In genomic region chr4:52659016-52659721, GRCh38 we compare ENCODE assay signal across 8 cellular contexts. TPM values are rescaled to one million over a fixed set of nuclear protein-coding genes. Genes with fewer than 3 reads are reported as not detected.
DNase-seq lines count a peak whose midpoint lies in the region; ATAC-seq and TF ChIP-seq lines count a peak whose summit lies in the region.

TSS of gene USP46 (minus strand) at chr4:52659301. CDS start at chr4:52659150, 151 bp downstream.

- H3K9me3 ChIP-seq in HUES48 (ENCODE audit: control insufficient read depth, insufficient read depth, low read length) (peaks cover 7% of the 10 kb centered on the region; the same call in 1 of the 2 replicates), SJSA1 (replicated peaks) (peaks cover 3% of the 10 kb centered on the region; the same call in 1 of the 2 replicates), tibial nerve (no peaks in the 10 kb centered on the region)

- H3K27me3 Mint-ChIP-seq in activated naive CD4-positive, alpha-beta T cell treated with anti-CD3 and anti-CD28 coated beads, Interleukin-2, amount 50 U/mL, for 24 hours: peaks cover 7% of the 10 kb centered on the region

- H3K36me3 ChIP-seq in HUES48 (ENCODE audit: control insufficient read depth, insufficient read depth, low read length) (peaks cover 10% of the 10 kb centered on the region; the same call in 1 of the 2 replicates), SJSA1 (peaks cover 25% of the 10 kb centered on the region), tibial nerve (peaks cover 0 to 13% (median 0%) of the 10 kb centered on the region in 3 donors)

- H3K27me3 ChIP-seq in HUES48 (ENCODE audit: control insufficient read depth, insufficient read depth, low read length): peaks cover 9% of the 10 kb centered on the region
- H3K27me3 ChIP-seq in SJSA1 (replicated peaks): no peaks in the 10 kb centered on the region
- H3K27me3 ChIP-seq in tibial nerve: no peaks in the 10 kb centered on the region

- H3K4me1 ChIP-seq in HUES48 (ENCODE audit: control insufficient read depth, insufficient read depth, low read length) (peaks cover 21% of the 10 kb centered on the region), SJSA1 (replicated peaks) (peaks cover 17% of the 10 kb centered on the region), tibial nerve (peaks cover 0 to 43% (median 4%) of the 10 kb centered on the region in 4 donors)

- peak within 1 kb of the TSS; percentile 83 for H3K9ac ChIP-seq in HUES48 (ENCODE audit: low read depth, low read length)

- ATAC-seq in GM21423 (IDR thresholded peaks at IDR 0.05; ENCODE audit: unreplicated experiment): peak; percentile 76

- H3K36me3 Mint-ChIP-seq in activated naive CD4-positive, alpha-beta T cell treated with anti-CD3 and anti-CD28 coated beads, Interleukin-2, amount 50 U/mL, for 24 hours: peaks cover 3% of the 10 kb centered on the region

- TF ChIP-seq CTCF in tibial nerve (IDR thresholded peaks at IDR 0.05): no peak

- H3K9me3 Mint-ChIP-seq in activated naive CD4-positive, alpha-beta T cell treated with anti-CD3 and anti-CD28 coated beads, Interleukin-2, amount 50 U/mL, for 24 hours: no peaks in the 10 kb centered on the region

- H3K27ac ChIP-seq in HUES48 (ENCODE audit: low read depth, low read length) (peak within 1 kb of the TSS; percentile 83), SJSA1 (peak within 1 kb of the TSS; percentile 81), tibial nerve (peak within 1 kb of the TSS; percentile 90 to 96 (median 92))

- WGBS in tibial nerve, 2 donors: 1% methylated on average over 10 to 49 of the region's 90 CpGs

- H3K4me1 Mint-ChIP-seq in activated naive CD4-positive, alpha-beta T cell treated with anti-CD3 and anti-CD28 coated beads, Interleukin-2, amount 50 U/mL, for 24 hours: peaks cover 10% of the 10 kb centered on the region

- TF ChIP-seq POLR2A in tibial nerve (IDR thresholded peaks at IDR 0.05): peak in 1 of 2 donors; percentile 64

- DNase-seq in EH (ENCODE audit: low read depth): peak; percentile 85
- peak; percentile 71 to 79 for DNase-seq in SJSA1 (ENCODE audit: low read depth in 1 of 2, low spot score in 2 of 2)
- peak; percentile 84 for DNase-seq in glomerular visceral epithelial cell (ENCODE audit: extremely low spot score)
- DNase-seq in occipital lobe (lab: John Stamatoyannopoulos, UW): peak; percentile 70
- DNase-seq in tibial nerve (ENCODE audit: low spot score in 2 of 2): peak; percentile 52 to 59

- H3K4me3 ChIP-seq in HUES48 (ENCODE audit: low read depth, low read length) (peak within 1 kb of the TSS; percentile 82), SJSA1 (peak within 1 kb of the TSS; percentile 97), tibial nerve (peak within 1 kb of the TSS; percentile 71 to 96 (median 86))

- peak within 1 kb of the TSS; percentile 36 for H3K27ac Mint-ChIP-seq in activated naive CD4-positive, alpha-beta T cell treated with anti-CD3 and anti-CD28 coated beads, Interleukin-2, amount 50 U/mL, for 24 hours

- H3K4me3 Mint-ChIP-seq in activated naive CD4-positive, alpha-beta T cell treated with anti-CD3 and anti-CD28 coated beads, Interleukin-2, amount 50 U/mL, for 24 hours: peak within 1 kb of the TSS; percentile 88

- no peak for TF ChIP-seq EP300 in tibial nerve (IDR thresholded peaks at IDR 0.05)

RNA-seq across cellular contexts. Expression of gene USP46, which starts in this region (rescaled TPM):
- total RNA-seq in SJSA1 (2014; rRNA removed; shearing (Covaris generic)): 20.5 and 21.4 TPM in 2 replicates
- 86.7 TPM for total RNA-seq in occipital lobe
- total RNA-seq in tibial nerve: 10 to 100 TPM; 28.2 to 55.5 (median 37.9) TPM

Comparison
In these comparisons a context has a peak if more than half of its experiments do, and no peak if none do; other contexts are left out.
1. Peak in every context shown above with its lines: DNase-seq, ATAC-seq, H3K4me3 ChIP-seq and H3K27ac ChIP-seq.